ENCODE assay signal across 31 cellular contexts in genomic region chr7:86660950-86661462, GRCh38. TPM values are rescaled to one million over a fixed set of nuclear protein-coding genes. Genes with fewer than 3 reads are reported as not detected.
"Had no signal": no experiment of that assay in that cellular context is flagged by ENCODE, and none has a peak within 500 bp of the region (broad histone marks: within the 10 kb centered on the region; RNA-seq: fewer than 3 reads in every experiment).

No MANE protein-coding gene starts in this region.

- H3K4me3 Mint-ChIP-seq: activated CD4-positive, alpha-beta memory T cell treated with anti-CD3 and anti-CD28 coated beads, Interleukin-2, amount 10 ng/mL, durations not matched to agents 7 days and 5 days; activated CD4-positive, alpha-beta T cell treated with anti-CD3 and anti-CD28 coated beads for 36 hours; activated naive CD4-positive, alpha-beta T cell treated with anti-CD3 and anti-CD28 coated beads for 36 hours; activated naive CD8-positive, alpha-beta T cell; activated T-helper 17 cell treated with anti-CD3 and anti-CD28 coated beads, Interleukin-2, amount 50 U/mL, for 72 hours had no signal

- H3K27me3 Mint-ChIP-seq: activated CD4-positive, alpha-beta memory T cell treated with anti-CD3 and anti-CD28 coated beads, Interleukin-2, amount 10 ng/mL, durations not matched to agents 7 days and 5 days; activated CD4-positive, alpha-beta T cell treated with anti-CD3 and anti-CD28 coated beads for 36 hours; activated naive CD8-positive, alpha-beta T cell; activated T-helper 17 cell treated with anti-CD3 and anti-CD28 coated beads, Interleukin-2, amount 50 U/mL, for 72 hours had no signal

- H3K36me3 Mint-ChIP-seq: activated naive CD8-positive, alpha-beta T cell had no signal

- H3K27ac ChIP-seq: WERI-Rb-1 had no signal

- H3K27ac Mint-ChIP-seq: activated CD4-positive, alpha-beta memory T cell treated with anti-CD3 and anti-CD28 coated beads, Interleukin-2, amount 10 ng/mL, durations not matched to agents 7 days and 5 days; activated CD4-positive, alpha-beta T cell treated with anti-CD3 and anti-CD28 coated beads for 36 hours; activated naive CD4-positive, alpha-beta T cell treated with anti-CD3 and anti-CD28 coated beads for 36 hours; activated naive CD8-positive, alpha-beta T cell; activated T-helper 17 cell treated with anti-CD3 and anti-CD28 coated beads, Interleukin-2, amount 50 U/mL, for 72 hours had no signal

- ATAC-seq: activated CD4-positive, alpha-beta T cell treated with anti-CD3 and anti-CD28 coated beads for 36 hours; activated T-helper 17 cell treated with anti-CD3 and anti-CD28 coated beads, Interleukin-2, amount 50 U/mL, for 72 hours had no signal

- DNase-seq: activated CD4-positive, alpha-beta memory T cell treated with anti-CD3 and anti-CD28 coated beads, Interleukin-2, amount 10 ng/mL, durations not matched to agents 7 days and 5 days; activated CD4-positive, alpha-beta T cell treated with anti-CD3 and anti-CD28 coated beads for 36 hours; activated CD4-positive, alpha-beta T cell treated with anti-CD3 and anti-CD28 coated beads, Interleukin-2, amount 50 U/mL, for 1 hour; activated gamma-delta T cell; activated naive CD4-positive, alpha-beta T cell treated with anti-CD3 and anti-CD28 coated beads for 36 hours; activated T-cell treated with anti-CD3 and anti-CD28 coated beads for 4 hours; activated T-cell treated with anti-CD3 and anti-CD28 coated beads, Interleukin-2, amount 50 U/mL, for 48 hours; anterior cingulate cortex; central memory CD4-positive, alpha-beta T cell; MV-4-11; NCI-H1092 treated with DMSO at 0.1 percent for 48 hours; NCI-H1417 treated with DMSO at 0.1 percent for 48 hours; NCI-H1694; NCI-H2029; NCI-H2107; NCI-H2171 treated with DMSO at 0.1 percent for 48 hours; NCI-H345; NCI-H510A; NCI-H526 treated with DMSO at 0.1 percent for 48 hours; NCI-H82; SIG-M5; T-helper 1 cell; WERI-Rb-1 had no signal

- H3K9me3 Mint-ChIP-seq: activated CD4-positive, alpha-beta memory T cell treated with anti-CD3 and anti-CD28 coated beads, Interleukin-2, amount 10 ng/mL, durations not matched to agents 7 days and 5 days; activated naive CD4-positive, alpha-beta T cell treated with anti-CD3 and anti-CD28 coated beads for 36 hours; activated T-helper 17 cell treated with anti-CD3 and anti-CD28 coated beads, Interleukin-2, amount 50 U/mL, for 72 hours had no signal

- H3K4me1 Mint-ChIP-seq: activated CD4-positive, alpha-beta memory T cell treated with anti-CD3 and anti-CD28 coated beads, Interleukin-2, amount 10 ng/mL, durations not matched to agents 7 days and 5 days; activated CD4-positive, alpha-beta T cell treated with anti-CD3 and anti-CD28 coated beads for 36 hours; activated T-helper 17 cell treated with anti-CD3 and anti-CD28 coated beads, Interleukin-2, amount 50 U/mL, for 72 hours had no signal

- H3K36me3 ChIP-seq: WERI-Rb-1 had no signal

RNA-seq across cellular contexts. Expression of gene GRM3, which starts 17.3 kb away (rescaled TPM):
- total RNA-seq: activated CD4-positive, alpha-beta memory T cell treated with anti-CD3 and anti-CD28 coated beads, Interleukin-2, amount 10 ng/mL, durations not matched to agents 7 days and 5 days; activated CD4-positive, alpha-beta T cell treated with anti-CD3 and anti-CD28 coated beads for 36 hours; activated CD8-positive, alpha-beta memory T cell treated with anti-CD3 and anti-CD28 coated beads for 36 hours; activated naive CD4-positive, alpha-beta T cell treated with anti-CD3 and anti-CD28 coated beads for 36 hours; activated T-helper 17 cell treated with anti-CD3 and anti-CD28 coated beads, Interleukin-2, amount 50 U/mL, for 72 hours; chondrocyte; MCF 10A; OCI-LY7; RPMI7951; T-helper 2 cell treated with Interferon-gamma antibody and Interleukin-4, amounts not matched to agents 100 ng/mL and 5 ng/mL, for 36 hours had no signal
